16 cellular contexts compared by ENCODE assay signal in genomic region chr2:14996306-14997014, GRCh38.
DNase-seq lines count a peak whose midpoint lies in the region; TF ChIP-seq lines count a peak whose summit lies in the region.
"Had no signal": no experiment of that assay in that cellular context is flagged by ENCODE, and none has a peak within 500 bp of the region (broad histone marks: within the 10 kb centered on the region; RNA-seq: fewer than 3 reads in every experiment).

No MANE protein-coding gene starts in this region.

- H3K27me3 ChIP-seq in uterus = no peaks in the 10 kb centered on the region

- no peaks in the 10 kb centered on the region for H3K36me3 ChIP-seq in uterus

- TF ChIP-seq CTCF in glutamatergic neuron (IDR thresholded peaks at IDR 0.05; ENCODE audit: partially characterized antibody, unreplicated experiment) = no peak
- no peak for TF ChIP-seq CTCF in uterus (IDR thresholded peaks at IDR 0.05)

- no peaks in the 10 kb centered on the region for H3K9me3 ChIP-seq in uterus
- H3K9me3 ChIP-seq: A549 had no signal

- peaks cover 9% of the 10 kb centered on the region for H3K27me3 Mint-ChIP-seq in glutamatergic neuron (ENCODE audit: unreplicated experiment)

- peaks cover 43% of the 10 kb centered on the region for H3K4me1 Mint-ChIP-seq in glutamatergic neuron (ENCODE audit: low read depth, unreplicated experiment)
- H3K4me1 Mint-ChIP-seq: CD14-positive monocyte had no signal

- no peaks in the 10 kb centered on the region for H3K36me3 Mint-ChIP-seq in glutamatergic neuron (ENCODE audit: unreplicated experiment)
- H3K36me3 Mint-ChIP-seq: CD14-positive monocyte; CD8-positive, alpha-beta T cell had no signal

- intact Hi-C loops in uterus (cut with DNase I; ENCODE audit: low total_unique reads) = no loop called here

- peak overlapping the region; percentile 62 for H3K4me3 Mint-ChIP-seq in glutamatergic neuron (ENCODE audit: unreplicated experiment)
- H3K4me3 Mint-ChIP-seq: CD14-positive monocyte; CD8-positive, alpha-beta T cell had no signal

- peak overlapping the region; percentile 97 for H3K27ac Mint-ChIP-seq in glutamatergic neuron (ENCODE audit: unreplicated experiment)
- H3K27ac Mint-ChIP-seq: CD14-positive monocyte; CD8-positive, alpha-beta T cell had no signal

- no peak overlapping the region for H3K4me3 ChIP-seq in uterus
- H3K4me3 ChIP-seq: A549, GM23248 had no signal

- peaks cover 10% of the 10 kb centered on the region for H3K9me3 Mint-ChIP-seq in glutamatergic neuron (ENCODE audit: unreplicated experiment)
- H3K9me3 Mint-ChIP-seq: CD8-positive, alpha-beta T cell had no signal

- no peak for TF ChIP-seq POLR2A in uterus (IDR thresholded peaks at IDR 0.05)

- H3K27ac ChIP-seq in uterus = no peak overlapping the region
- H3K27ac ChIP-seq: A549, GM23248 had no signal

- H3K4me1 ChIP-seq in uterus = no peaks in the 10 kb centered on the region
- H3K4me1 ChIP-seq: A549 had no signal

- DNase-seq in NCI-H2171 treated with DMSO at 0.1 percent for 48 hours (lab: John Stamatoyannopoulos, UW) (peak; percentile 92), NCI-H82 (lab: John Stamatoyannopoulos, UW) (peak; percentile 74), glutamatergic neuron (peak; percentile 68), superior temporal gyrus (ENCODE audit: extremely low spot score) (peak; percentile 43), uterus (no peak), AG08395 (ENCODE audit: low spot score) (no peak)
- DNase-seq in activated CD4-positive, CD25-positive, alpha-beta regulatory T cell treated with anti-CD3 and anti-CD28 coated beads, Interleukin-2, amount 50 U/mL, for 72 hours = no peak
- no peak for DNase-seq in stimulated activated CD4-positive, alpha-beta T cell treated with anti-CD3 and anti-CD28 coated beads, Interleukin-2, amount 100 ng/mL, for 48 hours
- DNase-seq: CD8-positive, alpha-beta T cell; COR-L47; DMS53; GF-D8; GM23248; H7 had no signal

Comparison
In these comparisons a context has a peak if more than half of its experiments do, and no peak if none do; other contexts are left out.
1. DNase-seq: peak in NCI-H2171 treated with DMSO at 0.1 percent for 48 hours (single experiment), NCI-H82 (single experiment), glutamatergic neuron (single experiment) and superior temporal gyrus (single experiment); none in activated CD4-positive, CD25-positive, alpha-beta regulatory T cell treated with anti-CD3 and anti-CD28 coated beads, Interleukin-2, amount 50 U/mL, for 72 hours (single experiment), uterus (0 of 2), AG08395 (single experiment) and stimulated activated CD4-positive, alpha-beta T cell treated with anti-CD3 and anti-CD28 coated beads, Interleukin-2, amount 100 ng/mL, for 48 hours (0 of 2).